6 cellular contexts compared by ENCODE assay signal in genomic region chr14:22918519-22918808, GRCh38. TPM values are rescaled to one million over a fixed set of nuclear protein-coding genes. Genes with fewer than 3 reads are reported as not detected.
DNase-seq lines count a peak whose midpoint lies in the region; ATAC-seq and TF ChIP-seq lines count a peak whose summit lies in the region.

No MANE protein-coding gene starts in this region.

- H3K4me1 Mint-ChIP-seq in dendritic cell treated with granulocyte-macrophage colony-stimulating factor and Interleukin-4, amounts not matched to agents 40 ng/mL and 50 ng/mL, for 4 days (ENCODE audit: low read depth): peaks cover 50% of the 10 kb centered on the region
- H3K4me1 Mint-ChIP-seq in progenitor cell of endocrine pancreas (ENCODE audit: low read depth): peaks cover 18% of the 10 kb centered on the region

- peak overlapping the region; percentile 89 for H3K4me3 Mint-ChIP-seq in dendritic cell treated with granulocyte-macrophage colony-stimulating factor and Interleukin-4, amounts not matched to agents 40 ng/mL and 50 ng/mL, for 4 days
- peak overlapping the region; percentile 92 for H3K4me3 Mint-ChIP-seq in progenitor cell of endocrine pancreas (ENCODE audit: low read depth)

- H3K27ac Mint-ChIP-seq in dendritic cell treated with granulocyte-macrophage colony-stimulating factor and Interleukin-4, amounts not matched to agents 40 ng/mL and 50 ng/mL, for 4 days: peak overlapping the region; percentile 100
- H3K27ac Mint-ChIP-seq in progenitor cell of endocrine pancreas: peak overlapping the region; percentile 100

- H3K9me3 Mint-ChIP-seq in dendritic cell treated with granulocyte-macrophage colony-stimulating factor and Interleukin-4, amounts not matched to agents 40 ng/mL and 50 ng/mL, for 4 days: no peaks in the 10 kb centered on the region
- no peaks in the 10 kb centered on the region for H3K9me3 Mint-ChIP-seq in progenitor cell of endocrine pancreas (ENCODE audit: low read depth)

- H3K27me3 Mint-ChIP-seq in dendritic cell treated with granulocyte-macrophage colony-stimulating factor and Interleukin-4, amounts not matched to agents 40 ng/mL and 50 ng/mL, for 4 days: no peaks in the 10 kb centered on the region
- no peaks in the 10 kb centered on the region for H3K27me3 Mint-ChIP-seq in progenitor cell of endocrine pancreas

- intact Hi-C loops in dendritic cell treated with granulocyte-macrophage colony-stimulating factor and Interleukin-4, amounts not matched to agents 40 ng/mL and 50 ng/mL, for 4 days (cut with micrococcal nuclease): loop anchor here (5.0 kb wide), 1 partner anchor 151 kb away; the partner anchor contains the start of gene OXA1L

- ATAC-seq in HG03442 (IDR thresholded peaks at IDR 0.05; ENCODE audit: unreplicated experiment): no peak

- peaks cover 62% of the 10 kb centered on the region for H3K36me3 Mint-ChIP-seq in dendritic cell treated with granulocyte-macrophage colony-stimulating factor and Interleukin-4, amounts not matched to agents 40 ng/mL and 50 ng/mL, for 4 days (ENCODE audit: low read depth)
- peaks cover 26% of the 10 kb centered on the region for H3K36me3 Mint-ChIP-seq in progenitor cell of endocrine pancreas (ENCODE audit: insufficient read depth)

- DNase-seq in stimulated activated CD8-positive, alpha-beta memory T cell treated with anti-CD3 and anti-CD28 coated beads, Interleukin-15, amount 100 ng/mL, for 24 hours (ENCODE audit: low read depth): peak; percentile 11
- DNase-seq in stimulated activated CD8-positive, alpha-beta memory T cell treated with anti-CD3 and anti-CD28 coated beads, Interleukin-4, amount 100 ng/mL, for 48 hours: no peak
- peak; percentile 12 for DNase-seq in progenitor cell of endocrine pancreas (ENCODE audit: low spot score, unreplicated experiment)
- DNase-seq in H4 (ENCODE audit: low spot score): no peak

- TF ChIP-seq CTCF in progenitor cell of endocrine pancreas (IDR thresholded peaks at IDR 0.05; ENCODE audit: unreplicated experiment): no peak

RNA-seq across cellular contexts. Expression of gene RBM23, which starts 0.5 kb away (rescaled TPM):
- 110 and 118 TPM in 2 replicates for total RNA-seq in progenitor cell of endocrine pancreas
- 98.4 and 119 TPM in 2 replicates for total RNA-seq in H4 (2014; rRNA removed; shearing (Covaris generic))

RNA-seq across cellular contexts. Expression of gene PRMT5, which starts 10.7 kb away (rescaled TPM):
- total RNA-seq in progenitor cell of endocrine pancreas: 104 and 111 TPM in 2 replicates
- 60.1 and 76.9 TPM in 2 replicates for total RNA-seq in H4 (2014; rRNA removed; shearing (Covaris generic))

RNA-seq across cellular contexts. Expression of gene REM2, which starts 35.4 kb away (rescaled TPM):
- total RNA-seq in progenitor cell of endocrine pancreas: 10.0 and 11.3 TPM in 2 replicates
- total RNA-seq in H4 (2014; rRNA removed; shearing (Covaris generic)): 0.27 TPM in 1 of 2 replicates, not detected in the other

RNA-seq across cellular contexts. Expression of gene HAUS4, which starts 38.4 kb away (rescaled TPM):
- total RNA-seq in progenitor cell of endocrine pancreas: 36.6 and 39.1 TPM in 2 replicates
- total RNA-seq in H4 (2014; rRNA removed; shearing (Covaris generic)): 70.7 and 104 TPM in 2 replicates

RNA-seq across cellular contexts. Expression of gene LRP10, which starts 46.9 kb away (rescaled TPM):
- 39.8 and 43.1 TPM in 2 replicates for total RNA-seq in progenitor cell of endocrine pancreas
- 35.8 and 48.4 TPM in 2 replicates for total RNA-seq in H4 (2014; rRNA removed; shearing (Covaris generic))

Comparison
In these comparisons a context has a peak if more than half of its experiments do, and no peak if none do; other contexts are left out.
1. DNase-seq: peak in stimulated activated CD8-positive, alpha-beta memory T cell treated with anti-CD3 and anti-CD28 coated beads, Interleukin-15, amount 100 ng/mL, for 24 hours (single experiment) and progenitor cell of endocrine pancreas (single experiment); none in stimulated activated CD8-positive, alpha-beta memory T cell treated with anti-CD3 and anti-CD28 coated beads, Interleukin-4, amount 100 ng/mL, for 48 hours (single experiment) and H4 (single experiment).